ENCODE assay signal across 14 cellular contexts in genomic region chr7:54904130-54904529, GRCh38.
DNase-seq lines count a peak whose midpoint lies in the region; ATAC-seq and TF ChIP-seq lines count a peak whose summit lies in the region.
"Had no signal": no experiment of that assay in that cellular context is flagged by ENCODE, and none has a peak within 500 bp of the region (broad histone marks: within the 10 kb centered on the region; RNA-seq: fewer than 3 reads in every experiment).

No MANE protein-coding gene starts in this region.

- H3K9me3 ChIP-seq in ovary = no peaks in the 10 kb centered on the region

- intact Hi-C loops in ovary (cut with DNase I) = no loop called here

- H3K4me3 ChIP-seq in ovary = no peak overlapping the region

- H3K4me1 ChIP-seq in ovary (ENCODE audit: insufficient read depth) = no peaks in the 10 kb centered on the region

- H3K4me1 Mint-ChIP-seq in type B pancreatic cell (ENCODE audit: unreplicated experiment) = peaks cover 15% of the 10 kb centered on the region
- H3K4me1 Mint-ChIP-seq: naive B cell had no signal

- no peak overlapping the region for H3K27ac Mint-ChIP-seq in type B pancreatic cell
- H3K27ac Mint-ChIP-seq: activated naive CD4-positive, alpha-beta T cell treated with anti-CD3 and anti-CD28 coated beads, Interleukin-2, amount 50 U/mL, for 72 hours; naive B cell had no signal

- ATAC-seq in SK-N-SH treated with all-trans-retinoic acid at 6 μM for 48 hours (peak; percentile 96), HG03039 (IDR thresholded peaks at IDR 0.05; ENCODE audit: unreplicated experiment) (no peak)
- ATAC-seq: activated naive CD4-positive, alpha-beta T cell treated with anti-CD3 and anti-CD28 coated beads, Interleukin-2, amount 50 U/mL, for 72 hours; Panc1 had no signal

- no peaks in the 10 kb centered on the region for H3K36me3 ChIP-seq in ovary

- peak; percentile 94 for DNase-seq in AG09319 (ENCODE audit: extremely low read depth, low read depth)
- peak; percentile 94 for DNase-seq in fibroblast of the conjunctiva (ENCODE audit: low read depth)
- DNase-seq in ovary = no peak
- DNase-seq in type B pancreatic cell (ENCODE audit: extremely low spot score, unreplicated experiment) = no peak
- no peak for DNase-seq in NCI-H2107 (lab: John Stamatoyannopoulos, UW)
- DNase-seq in HuH-7 (ENCODE audit: low spot score) = no peak
- DNase-seq: effector CD4-positive, alpha-beta T cell; MM.1S; naive B cell; NCI-H345 had no signal

- TF ChIP-seq EP300 in ovary (IDR thresholded peaks at IDR 0.05) = peak; percentile 51

- H3K9me3 Mint-ChIP-seq in type B pancreatic cell = no peaks in the 10 kb centered on the region

- H3K4me3 Mint-ChIP-seq in type B pancreatic cell = no peak overlapping the region
- H3K4me3 Mint-ChIP-seq: naive B cell had no signal

- TF ChIP-seq POLR2A in ovary (IDR thresholded peaks at IDR 0.05) = no peak

- no peaks in the 10 kb centered on the region for H3K36me3 Mint-ChIP-seq in type B pancreatic cell
- H3K36me3 Mint-ChIP-seq: naive B cell had no signal

- peaks cover 3% of the 10 kb centered on the region for H3K27me3 Mint-ChIP-seq in type B pancreatic cell
- H3K27me3 Mint-ChIP-seq: naive B cell had no signal

- WGBS in ovary, 3 donors = 51 to 74% (median 73%) methylated on average over 4 of the region's 4 CpGs

- no peak overlapping the region for H3K27ac ChIP-seq in ovary

- TF ChIP-seq CTCF in AG09319 (IDR thresholded peaks at IDR 0.05; ENCODE audit: low read depth, low read length) (no peak), ovary (IDR thresholded peaks at IDR 0.05) (no peak), type B pancreatic cell (conservative IDR thresholded peaks at IDR 0.05) (no peak)

- no peaks in the 10 kb centered on the region for H3K27me3 ChIP-seq in ovary

TF ChIP-seq in SK-N-SH treated with all-trans-retinoic acid at 6 μM for 48 hours, 23 proteins besides CTCF, POLR2A, EP300 and RAD21:
- no peak for TF ChIP-seq SNAI2 (CRISPR knock-in tag; IDR thresholded peaks at IDR 0.05)

Comparison
In these comparisons a context has a peak if more than half of its experiments do, and no peak if none do; other contexts are left out.
1. DNase-seq: peak in AG09319 (single experiment) and fibroblast of the conjunctiva (single experiment); none in ovary (0 of 5), type B pancreatic cell (single experiment), NCI-H2107 (single experiment) and HuH-7 (single experiment).